2 cellular contexts compared by ENCODE assay signal in the genomic region with DNA sequence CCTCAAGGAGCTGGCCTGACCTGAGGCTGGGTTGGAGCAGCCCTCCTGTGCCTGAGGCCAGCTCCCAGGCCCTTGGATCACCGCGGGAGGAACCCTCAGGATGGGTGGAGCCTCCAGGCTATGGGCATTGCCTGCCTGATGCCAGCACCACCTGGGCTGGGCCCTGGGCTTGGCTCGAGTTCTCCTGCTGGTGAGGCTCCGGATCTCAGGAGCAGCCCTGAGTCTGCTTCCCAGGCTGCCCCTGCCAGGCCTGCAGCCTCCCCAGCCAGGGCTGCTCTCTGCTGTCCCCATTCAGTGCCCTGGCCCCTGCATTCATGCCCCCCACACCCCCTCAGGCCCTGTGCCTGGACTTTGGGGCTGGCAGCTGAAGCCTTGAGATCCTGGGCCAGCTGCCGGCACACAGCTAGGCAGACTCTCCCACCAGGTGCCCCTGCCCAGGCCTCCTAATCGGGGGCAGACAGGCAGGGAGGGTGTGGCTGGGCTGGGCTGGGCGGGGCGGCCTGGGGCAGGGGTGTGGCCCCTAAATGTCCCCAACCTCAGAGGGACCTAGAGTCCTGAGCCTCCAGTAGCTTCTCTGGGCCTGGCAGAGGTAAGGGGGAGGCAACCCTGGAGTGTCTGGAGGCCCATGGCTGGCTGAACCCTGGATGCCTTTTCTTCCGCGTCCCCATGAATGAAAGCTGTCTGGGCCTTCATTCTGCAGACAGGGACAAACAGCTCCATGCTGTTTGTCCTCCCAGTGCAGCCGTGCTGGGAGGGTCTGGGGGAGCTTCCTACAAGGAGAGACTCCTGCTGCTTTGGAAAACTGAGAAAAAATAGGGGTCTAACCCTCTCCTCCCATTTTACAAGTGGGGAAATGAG.
TF ChIP-seq lines count a peak whose summit lies in the region.

No MANE protein-coding gene starts in this region.

TF ChIP-seq in A549, 52 proteins besides CTCF, POLR2A, EP300 and RAD21:
- TF ChIP-seq, protein P1, sequence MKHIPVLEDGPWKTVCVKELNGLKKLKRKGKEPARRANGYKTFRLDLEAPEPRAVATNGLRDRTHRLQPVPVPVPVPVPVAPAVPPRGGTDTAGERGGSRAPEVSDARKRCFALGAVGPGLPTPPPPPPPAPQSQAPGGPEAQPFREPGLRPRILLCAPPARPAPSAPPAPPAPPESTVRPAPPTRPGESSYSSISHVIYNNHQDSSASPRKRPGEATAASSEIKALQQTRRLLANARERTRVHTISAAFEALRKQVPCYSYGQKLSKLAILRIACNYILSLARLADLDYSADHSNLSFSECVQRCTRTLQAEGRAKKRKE (CRISPR knock-in tag; IDR thresholded peaks at IDR 0.05; ENCODE audit: low read depth) = no peak
- TF ChIP-seq PHF8 (IDR thresholded peaks at IDR 0.05; ENCODE audit: borderline replicate concordance, low read depth) = no peak
- TF ChIP-seq, protein P2, sequence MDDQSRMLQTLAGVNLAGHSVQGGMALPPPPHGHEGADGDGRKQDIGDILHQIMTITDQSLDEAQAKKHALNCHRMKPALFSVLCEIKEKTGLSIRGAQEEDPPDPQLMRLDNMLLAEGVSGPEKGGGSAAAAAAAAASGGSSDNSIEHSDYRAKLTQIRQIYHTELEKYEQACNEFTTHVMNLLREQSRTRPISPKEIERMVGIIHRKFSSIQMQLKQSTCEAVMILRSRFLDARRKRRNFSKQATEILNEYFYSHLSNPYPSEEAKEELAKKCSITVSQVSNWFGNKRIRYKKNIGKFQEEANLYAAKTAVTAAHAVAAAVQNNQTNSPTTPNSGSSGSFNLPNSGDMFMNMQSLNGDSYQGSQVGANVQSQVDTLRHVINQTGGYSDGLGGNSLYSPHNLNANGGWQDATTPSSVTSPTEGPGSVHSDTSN (IDR thresholded peaks at IDR 0.05) = no peak
- TF ChIP-seq BHLHE40 (IDR thresholded peaks at IDR 0.05; ENCODE audit: low read depth, low read length) = no peak
- TF ChIP-seq, protein P3, sequence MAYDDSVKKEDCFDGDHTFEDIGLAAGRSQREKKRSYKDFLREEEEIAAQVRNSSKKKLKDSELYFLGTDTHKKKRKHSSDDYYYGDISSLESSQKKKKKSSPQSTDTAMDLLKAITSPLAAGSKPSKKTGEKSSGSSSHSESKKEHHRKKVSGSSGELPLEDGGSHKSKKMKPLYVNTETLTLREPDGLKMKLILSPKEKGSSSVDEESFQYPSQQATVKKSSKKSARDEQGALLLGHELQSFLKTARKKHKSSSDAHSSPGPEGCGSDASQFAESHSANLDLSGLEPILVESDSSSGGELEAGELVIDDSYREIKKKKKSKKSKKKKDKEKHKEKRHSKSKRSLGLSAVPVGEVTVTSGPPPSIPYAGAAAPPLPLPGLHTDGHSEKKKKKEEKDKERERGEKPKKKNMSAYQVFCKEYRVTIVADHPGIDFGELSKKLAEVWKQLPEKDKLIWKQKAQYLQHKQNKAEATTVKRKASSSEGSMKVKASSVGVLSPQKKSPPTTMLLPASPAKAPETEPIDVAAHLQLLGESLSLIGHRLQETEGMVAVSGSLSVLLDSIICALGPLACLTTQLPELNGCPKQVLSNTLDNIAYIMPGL (CRISPR knock-in tag; IDR thresholded peaks at IDR 0.05; ENCODE audit: borderline replicate concordance) = no peak
- TF ChIP-seq HEYL (CRISPR knock-in tag; IDR thresholded peaks at IDR 0.05) = no peak
- TF ChIP-seq RNF2 (IDR thresholded peaks at IDR 0.05; ENCODE audit: borderline replicate concordance, low read depth) = no peak
- TF ChIP-seq ESRRA (IDR thresholded peaks at IDR 0.05; ENCODE audit: borderline replicate concordance, low read length) = no peak
- no peak for TF ChIP-seq RFX5 (IDR thresholded peaks at IDR 0.05)
- no peak for TF ChIP-seq HDAC2 (IDR thresholded peaks at IDR 0.05)
- no peak for TF ChIP-seq ZFP36 (IDR thresholded peaks at IDR 0.05; ENCODE audit: borderline replicate concordance, partially characterized antibody)
- TF ChIP-seq TFCP2L1 (CRISPR knock-in tag; IDR thresholded peaks at IDR 0.05) = no peak
- no peak for TF ChIP-seq RARB (CRISPR knock-in tag; IDR thresholded peaks at IDR 0.05)
- TF ChIP-seq MAFK (IDR thresholded peaks at IDR 0.05; ENCODE audit: partially characterized antibody) = no peak
- TF ChIP-seq NR3C1 (IDR thresholded peaks at IDR 0.05) = no peak
- no peak for TF ChIP-seq CEBPB (IDR thresholded peaks at IDR 0.05)
- TF ChIP-seq FOSL2 (IDR thresholded peaks at IDR 0.05) = no peak
- no peak for TF ChIP-seq FOSL2 (CRISPR knock-in tag; IDR thresholded peaks at IDR 0.05)
- no peak for TF ChIP-seq SMC3 (IDR thresholded peaks at IDR 0.05)
- TF ChIP-seq, protein P4, sequence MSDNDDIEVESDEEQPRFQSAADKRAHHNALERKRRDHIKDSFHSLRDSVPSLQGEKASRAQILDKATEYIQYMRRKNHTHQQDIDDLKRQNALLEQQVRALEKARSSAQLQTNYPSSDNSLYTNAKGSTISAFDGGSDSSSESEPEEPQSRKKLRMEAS (IDR thresholded peaks at IDR 0.05) = no peak
- TF ChIP-seq NFE2L2 (conservative IDR thresholded peaks at IDR 0.05; ENCODE audit: low read length) = no peak
TF ChIP-seq in A549: peak in this region for 0.

TF ChIP-seq in GM12878, 131 proteins besides CTCF, POLR2A, EP300 and RAD21:
- TF ChIP-seq BHLHE40 (IDR thresholded peaks at IDR 0.05; ENCODE audit: borderline replicate concordance in 1 of 2, low read depth in 2 of 2, low read length in 1 of 2) (no peak), HCFC1 (IDR thresholded peaks at IDR 0.05; ENCODE audit: low read length) (no peak), ZNF207 (IDR thresholded peaks at IDR 0.05; ENCODE audit: borderline replicate concordance) (no peak), SREBF1 (IDR thresholded peaks at IDR 0.05; ENCODE audit: low read length) (no peak), TARDBP (IDR thresholded peaks at IDR 0.05; ENCODE audit: borderline replicate concordance) (no peak), MYC (IDR thresholded peaks at IDR 0.05; ENCODE audit: insufficient read depth, insufficient read length, insufficient replicate concordance, low read length, severe bottlenecking) (no peak), TAF1 (IDR thresholded peaks at IDR 0.05; ENCODE audit: borderline replicate concordance, low read depth, low read length) (no peak)
- TF ChIP-seq, protein P5, sequence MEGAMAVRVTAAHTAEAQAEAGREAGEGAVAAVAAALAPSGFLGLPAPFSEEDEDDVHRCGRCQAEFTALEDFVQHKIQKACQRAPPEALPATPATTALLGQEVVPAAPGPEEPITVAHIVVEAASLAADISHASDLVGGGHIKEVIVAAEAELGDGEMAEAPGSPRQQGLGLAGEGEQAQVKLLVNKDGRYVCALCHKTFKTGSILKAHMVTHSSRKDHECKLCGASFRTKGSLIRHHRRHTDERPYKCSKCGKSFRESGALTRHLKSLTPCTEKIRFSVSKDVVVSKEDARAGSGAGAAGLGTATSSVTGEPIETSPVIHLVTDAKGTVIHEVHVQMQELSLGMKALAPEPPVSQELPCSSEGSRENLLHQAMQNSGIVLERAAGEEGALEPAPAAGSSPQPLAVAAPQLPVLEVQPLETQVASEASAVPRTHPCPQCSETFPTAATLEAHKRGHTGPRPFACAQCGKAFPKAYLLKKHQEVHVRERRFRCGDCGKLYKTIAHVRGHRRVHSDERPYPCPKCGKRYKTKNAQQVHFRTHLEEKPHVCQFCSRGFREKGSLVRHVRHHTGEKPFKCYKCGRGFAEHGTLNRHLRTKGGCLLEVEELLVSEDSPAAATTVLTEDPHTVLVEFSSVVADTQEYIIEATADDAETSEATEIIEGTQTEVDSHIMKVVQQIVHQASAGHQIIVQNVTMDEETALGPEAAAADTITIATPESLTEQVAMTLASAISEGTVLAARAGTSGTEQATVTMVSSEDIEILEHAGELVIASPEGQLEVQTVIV (IDR thresholded peaks at IDR 0.05; ENCODE audit: borderline replicate concordance, partially characterized antibody) = no peak
- TF ChIP-seq, protein P6, sequence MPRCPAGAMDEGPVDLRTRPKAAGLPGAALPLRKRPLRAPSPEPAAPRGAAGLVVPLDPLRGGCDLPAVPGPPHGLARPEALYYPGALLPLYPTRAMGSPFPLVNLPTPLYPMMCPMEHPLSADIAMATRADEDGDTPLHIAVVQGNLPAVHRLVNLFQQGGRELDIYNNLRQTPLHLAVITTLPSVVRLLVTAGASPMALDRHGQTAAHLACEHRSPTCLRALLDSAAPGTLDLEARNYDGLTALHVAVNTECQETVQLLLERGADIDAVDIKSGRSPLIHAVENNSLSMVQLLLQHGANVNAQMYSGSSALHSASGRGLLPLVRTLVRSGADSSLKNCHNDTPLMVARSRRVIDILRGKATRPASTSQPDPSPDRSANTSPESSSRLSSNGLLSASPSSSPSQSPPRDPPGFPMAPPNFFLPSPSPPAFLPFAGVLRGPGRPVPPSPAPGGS (IDR thresholded peaks at IDR 0.05; ENCODE audit: borderline replicate concordance, insufficient read depth, low read depth, low read length, poor library complexity, severe bottlenecking) = no peak
- TF ChIP-seq, protein P7, sequence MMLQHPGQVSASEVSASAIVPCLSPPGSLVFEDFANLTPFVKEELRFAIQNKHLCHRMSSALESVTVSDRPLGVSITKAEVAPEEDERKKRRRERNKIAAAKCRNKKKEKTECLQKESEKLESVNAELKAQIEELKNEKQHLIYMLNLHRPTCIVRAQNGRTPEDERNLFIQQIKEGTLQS (IDR thresholded peaks at IDR 0.05; ENCODE audit: borderline replicate concordance, extremely low read depth, low read depth, low read length) = no peak
